9 cellular contexts compared by ENCODE assay signal in genomic region chr6:130578713-130579112, GRCh38.
"Had no signal": no experiment of that assay in that cellular context is flagged by ENCODE, and none has a peak within 500 bp of the region (broad histone marks: within the 10 kb centered on the region; RNA-seq: fewer than 3 reads in every experiment).

No MANE protein-coding gene starts in this region.

- H3K4me1 Mint-ChIP-seq: GM23338 had no signal

- FAIRE-seq: H1, H54 had no signal

- H2AFZ ChIP-seq: GM23338 had no signal

- H3K4me2 ChIP-seq: GM23338 had no signal

- H3K36me3 Mint-ChIP-seq: IgD-negative memory B cell had no signal

- H3K27ac ChIP-seq: HL-60 had no signal

- DNase-seq: H9, HCEC 1CT, HFFc6, KBM-7 had no signal

- H3K4me3 Mint-ChIP-seq: GM23338, H9, HFFc6, IgD-negative memory B cell had no signal

- H3K27ac Mint-ChIP-seq: GM23338, H9, HFFc6, IgD-negative memory B cell had no signal

- H3K4me3 ChIP-seq: GM23338 had no signal

- ATAC-seq: GM23338 had no signal

- H3K9me3 Mint-ChIP-seq: GM23338, H9, HFFc6, IgD-negative memory B cell had no signal
